8 cellular contexts compared by ENCODE assay signal in the genomic region with DNA sequence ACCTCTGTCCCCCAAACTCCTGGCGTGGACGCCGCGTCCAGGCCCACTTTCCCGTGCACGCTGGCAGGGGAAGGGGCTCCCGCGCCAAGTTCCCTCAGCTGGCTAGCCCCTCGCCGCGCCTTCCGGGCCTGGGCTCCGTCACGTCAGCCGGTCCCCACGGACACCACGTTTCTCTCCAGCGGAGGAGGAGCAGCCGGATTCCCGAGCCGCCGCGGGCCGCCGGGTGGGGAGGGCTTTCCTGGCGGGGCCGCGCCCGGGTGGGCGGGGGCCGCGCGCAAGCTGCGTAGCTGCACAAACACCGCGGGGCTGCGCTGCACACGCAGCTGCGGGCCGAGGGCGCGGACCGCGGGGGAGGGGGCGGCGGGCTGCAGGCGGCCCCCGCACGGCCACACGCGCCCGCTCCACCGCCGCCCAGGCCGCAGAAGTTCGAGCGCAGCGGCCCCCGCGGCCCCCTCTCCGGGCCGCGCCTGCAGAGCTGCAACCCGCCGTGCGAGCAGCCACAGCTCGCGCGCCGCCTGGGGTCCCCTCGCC. TPM values are rescaled to one million over a fixed set of nuclear protein-coding genes. Genes with fewer than 3 reads are reported as not detected.
DNase-seq lines count a peak whose midpoint lies in the region; ATAC-seq and TF ChIP-seq lines count a peak whose summit lies in the region.

No MANE protein-coding gene starts in this region.

- no peak for TF ChIP-seq CTCF in left ventricle myocardium inferior (IDR thresholded peaks at IDR 0.05; ENCODE audit: borderline replicate concordance)

- H2AFZ ChIP-seq in trophoblast cell (ENCODE audit: insufficient read depth, low read length, poor library complexity) = peak overlapping the region; percentile 31

- H3K9ac ChIP-seq in trophoblast cell (ENCODE audit: low read length) = peak overlapping the region; percentile 84

- H3K18ac ChIP-seq in trophoblast cell (ENCODE audit: low read length) = peak overlapping the region; percentile 31

- H3K79me1 ChIP-seq in trophoblast cell (ENCODE audit: low read length) = peaks cover 29% of the 10 kb centered on the region

- H2BK120ac ChIP-seq in trophoblast cell (ENCODE audit: insufficient read depth, low read length, poor library complexity) = peak overlapping the region; percentile 50

- H3K4me2 ChIP-seq in trophoblast cell (ENCODE audit: low read length) = peak overlapping the region; percentile 97

- H3K27ac ChIP-seq in angular gyrus (ENCODE audit: low read depth, low read length) = peak overlapping the region; percentile 86
- H3K27ac ChIP-seq in left ventricle myocardium inferior (replicated peaks) = peak overlapping the region; percentile 100
- peak overlapping the region; percentile 97 for H3K27ac ChIP-seq in trophoblast cell (ENCODE audit: low read depth, low read length)

- H2BK5ac ChIP-seq in trophoblast cell (ENCODE audit: low read depth, low read length, poor library complexity) = peak overlapping the region; percentile 86

- peak; percentile 40 to 73 for DNase-seq in NCI-H524 (lab: John Stamatoyannopoulos, UW)
- DNase-seq in NCI-H524 treated with DMSO at 0.1 percent for 48 hours (lab: John Stamatoyannopoulos, UW) = no peak
- peak; percentile 48 for DNase-seq in OCI-M1 (lab: John Stamatoyannopoulos, UW)
- DNase-seq in left ventricle myocardium inferior = peak; percentile 87
- DNase-seq in trophoblast cell = peak; percentile 40 to 62

- no peak overlapping the region for H3K23ac ChIP-seq in trophoblast cell (ENCODE audit: low read length)

- H3K27me3 ChIP-seq in left ventricle myocardium inferior (ENCODE audit: low read depth) (no peaks in the 10 kb centered on the region), trophoblast cell (ENCODE audit: insufficient read depth, low read length) (no peaks in the 10 kb centered on the region)

- intact Hi-C loops in left ventricle myocardium inferior (cut with micrococcal nuclease) = no loop called here

- peak overlapping the region; percentile 4 for H4K12ac ChIP-seq in trophoblast cell (ENCODE audit: low read depth, low read length)

- H3K79me2 ChIP-seq in trophoblast cell (ENCODE audit: control insufficient read depth, insufficient read depth, low read length, poor library complexity) = peaks cover 31% of the 10 kb centered on the region

- peak overlapping the region; percentile 26 for H4K8ac ChIP-seq in trophoblast cell (ENCODE audit: low read depth, low read length)

- no peak overlapping the region for H2AK5ac ChIP-seq in trophoblast cell (ENCODE audit: low read length)

- H3K14ac ChIP-seq in trophoblast cell (ENCODE audit: low read length) = peak overlapping the region; percentile 48

- H2BK12ac ChIP-seq in trophoblast cell (ENCODE audit: low read length) = no peak overlapping the region

- H3K4ac ChIP-seq in trophoblast cell (ENCODE audit: low read depth, low read length) = peak overlapping the region; percentile 60

- H3K4me1 ChIP-seq in left ventricle myocardium inferior (peaks cover 93% of the 10 kb centered on the region), trophoblast cell (ENCODE audit: control insufficient read depth in 1 of 2, insufficient read depth in 2 of 2, low read length in 2 of 2) (peaks cover 52 to 59% of the 10 kb centered on the region in 2 experiments)

- ATAC-seq in HG03108 (IDR thresholded peaks at IDR 0.05; ENCODE audit: unreplicated experiment) (no peak), GM19328 (IDR thresholded peaks at IDR 0.05; ENCODE audit: unreplicated experiment) (no peak)

- peak overlapping the region; percentile 38 for H4K91ac ChIP-seq in trophoblast cell (ENCODE audit: low read depth, low read length)

- H3K4me3 ChIP-seq in left ventricle myocardium inferior = peak overlapping the region; percentile 88
- H3K4me3 ChIP-seq in trophoblast cell (ENCODE audit: low read depth, low read length) = peak overlapping the region; percentile 87

- H3K9me3 ChIP-seq in left ventricle myocardium inferior (replicated peaks) = no peaks in the 10 kb centered on the region
- H3K9me3 ChIP-seq in trophoblast cell (ENCODE audit: insufficient read depth, low read depth, low read length) = no peaks in the 10 kb centered on the region

- H3K36me3 ChIP-seq in left ventricle myocardium inferior (no peaks in the 10 kb centered on the region), trophoblast cell (ENCODE audit: control insufficient read depth in 1 of 2, insufficient read depth in 2 of 2, low read length in 2 of 2) (no peaks in the 10 kb centered on the region)

- WGBS in trophoblast cell (ENCODE audit: extremely low coverage, insufficient coverage, insufficient read length) = no CpG with 5 or more reads among the region's 71 CpGs

RNA-seq across cellular contexts. Expression of a gene that starts 45.1 kb away (rescaled TPM):
- 19.2 TPM for total RNA-seq in left ventricle myocardium inferior
- polyA plus RNA-seq in trophoblast cell (2013) = 19.1 and 19.3 TPM in 2 replicates
